Comparison of ENCODE assay signal across 13 cellular contexts in the genomic region with DNA sequence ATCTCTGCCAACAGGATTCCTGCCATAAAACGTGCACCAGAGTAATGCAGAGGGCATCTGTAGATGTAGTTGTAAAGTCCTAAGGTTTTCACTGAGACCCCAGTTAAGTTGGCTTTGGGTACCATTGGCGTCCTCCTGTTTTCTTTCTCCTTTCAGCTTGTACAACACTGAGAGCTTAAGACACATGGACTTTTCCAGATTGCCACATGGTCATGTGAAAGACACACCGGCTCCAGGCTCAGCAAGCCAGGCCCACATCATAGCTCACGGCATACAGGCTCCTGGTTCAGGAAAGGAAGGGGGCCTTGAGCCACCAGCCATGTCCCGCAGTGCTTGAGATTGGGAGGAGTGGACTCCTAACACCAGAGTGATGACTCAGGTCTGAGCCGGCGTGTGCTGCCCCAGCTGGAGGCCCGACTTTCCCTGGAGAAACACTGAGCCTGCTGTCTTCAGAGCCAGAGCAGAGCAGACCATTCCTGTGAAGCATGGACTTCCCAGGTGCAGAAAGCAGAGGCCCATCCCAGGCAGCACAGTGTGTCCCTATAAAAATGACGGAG.
DNase-seq lines count a peak whose midpoint lies in the region; ATAC-seq and TF ChIP-seq lines count a peak whose summit lies in the region.
"Had no signal": no experiment of that assay in that cellular context is flagged by ENCODE, and none has a peak within 500 bp of the region (broad histone marks: within the 10 kb centered on the region; RNA-seq: fewer than 3 reads in every experiment).

No MANE protein-coding gene starts in this region.

- peaks cover 24% of the 10 kb centered on the region for H3K9me1 ChIP-seq in IMR-90 (ENCODE audit: insufficient read depth, low read length)

- peak overlapping the region; percentile 84 for H2AK5ac ChIP-seq in IMR-90 (ENCODE audit: low read depth, low read length)

- peak overlapping the region; percentile 77 for H3K4ac ChIP-seq in IMR-90 (ENCODE audit: low read depth, low read length)

- no peak for TF ChIP-seq POLR2A in IMR-90 (IDR thresholded peaks at IDR 0.05; ENCODE audit: low read depth, low read length)

- no peaks in the 10 kb centered on the region for H3K9me3 ChIP-seq in IMR-90 (ENCODE audit: control insufficient read depth, insufficient read depth, low read length)
- H3K9me3 ChIP-seq in left lung, result peaks cover 0 to 8% of the 10 kb centered on the region in 2 donors

- peak; percentile 29 for DNase-seq in 8988T
- peak; percentile 93 for DNase-seq in IMR-90
- DNase-seq in dermis blood vessel endothelial cell, result peak; percentile 82
- no peak for DNase-seq in left lung
- no peak for DNase-seq in NAMALWA (ENCODE audit: low spot score)
- no peak for DNase-seq in G401 (ENCODE audit: low spot score)
- no peak for DNase-seq in NCI-H524 (lab: John Stamatoyannopoulos, UW)
- DNase-seq: activated CD4-positive, alpha-beta T cell treated with anti-CD3 and anti-CD28 coated beads, Interleukin-2, amount 10 ng/mL, durations not matched to agents 7 days and 5 days; activated naive CD4-positive, alpha-beta T cell treated with anti-CD3 and anti-CD28 coated beads, Interleukin-2, amount 10 ng/mL, durations not matched to agents 7 days and 5 days; NCI-H1105; Peyer's patch had no signal

- in situ Hi-C loops in IMR-90 (cut with MboI; ENCODE audit: low sequenced_read_pairs), result no loop called here
- in situ Hi-C loops in G401 (cut with HindIII; ENCODE audit: low sequenced_read_pairs), result no loop called here

- H2BK120ac ChIP-seq in IMR-90 (ENCODE audit: low read depth, low read length), result peak overlapping the region; percentile 65; the same call in 1 of the 2 replicates

- peak overlapping the region; percentile 53; the same call in 1 of the 2 replicates for H3K18ac ChIP-seq in IMR-90 (ENCODE audit: low read depth, low read length)

- H3K4me1 ChIP-seq in IMR-90 (ENCODE audit: control insufficient read depth, insufficient read depth, low read length) (peaks cover 20% of the 10 kb centered on the region), left lung (peaks cover 6 to 11% of the 10 kb centered on the region in 2 donors)

- H4K5ac ChIP-seq in IMR-90 (ENCODE audit: low read depth, low read length), result peak overlapping the region; percentile 81

- H4K8ac ChIP-seq in IMR-90 (ENCODE audit: low read depth in 2 of 2, low read length in 2 of 2), result peak overlapping the region in 1 of 2 experiments; percentile 61; a peak in 2 of 4 replicates

- intact Hi-C loops in IMR-90 (cut with micrococcal nuclease), result no loop called here
- intact Hi-C loops in left lung (cut with DNase I), result no loop called here

- no peaks in the 10 kb centered on the region; the same call in 1 of the 2 replicates for H4K20me1 ChIP-seq in IMR-90 (ENCODE audit: insufficient read depth, low read length)

- no peak overlapping the region for H3K56ac ChIP-seq in IMR-90 (ENCODE audit: extremely low read depth, insufficient read depth, low read length)

- H3K4me2 ChIP-seq in IMR-90 (ENCODE audit: low read depth, low read length), result peak overlapping the region; percentile 49

- peak overlapping the region; percentile 29; the same call in 1 of the 2 replicates for H3K23ac ChIP-seq in IMR-90 (ENCODE audit: low read depth, low read length)

- H2BK20ac ChIP-seq in IMR-90 (ENCODE audit: low read depth, low read length), result peak overlapping the region; percentile 79

- no peaks in the 10 kb centered on the region for H3K36me3 ChIP-seq in IMR-90 (ENCODE audit: control insufficient read depth, insufficient read depth, low read length)
- no peaks in the 10 kb centered on the region for H3K36me3 ChIP-seq in left lung
- H3K36me3 ChIP-seq: Peyer's patch had no signal

- no peak overlapping the region for H3K9ac ChIP-seq in IMR-90 (ENCODE audit: low read depth, low read length)

- CTCF ChIA-PET in IMR-90 (lab: Yijun Ruan, JAX), result no interaction called here

- H3K79me1 ChIP-seq in IMR-90 (ENCODE audit: low read depth in 1 of 2, low read length in 2 of 2), result peaks cover 27 to 83% of the 10 kb centered on the region in 2 experiments

- no TSS peak for BruUV-seq in IMR-90 (replicated peaks; lab: Mats Ljungman, UMichigan)

- H2AFZ ChIP-seq in IMR-90 (replicated peaks; ENCODE audit: low read length, poor library complexity), result peak overlapping the region; percentile 85

- peak overlapping the region; percentile 51; the same call in 2 of the 3 replicates for H2BK15ac ChIP-seq in IMR-90 (ENCODE audit: low read depth, low read length)

- H3K27ac ChIP-seq in IMR-90 (ENCODE audit: insufficient read depth, low read length), result no peak overlapping the region
- H3K27ac ChIP-seq in left lung, result no peak overlapping the region
- H3K27ac ChIP-seq: epithelial cell of prostate had no signal

- H3K14ac ChIP-seq in IMR-90 (replicated peaks; ENCODE audit: low read depth, low read length), result peak overlapping the region; percentile 80

- 33% methylated on average over 7 of the region's 9 CpGs; no CpG with 5 or more reads in 1 of the 2 experiments for WGBS in IMR-90 (ENCODE audit: extremely low coverage in 2 of 2, insufficient read length in 1 of 2), 2 experiments

- TF ChIP-seq CTCF in IMR-90 (conservative IDR thresholded peaks at IDR 0.05; ENCODE audit: low read depth, low read length) (no peak), left lung (IDR thresholded peaks at IDR 0.05) (no peak)

- POLR2A ChIA-PET in IMR-90 (lab: Charles Lee; ENCODE audit: unreplicated experiment), result no interaction called here

- peak; percentile 34; the same call in 1 of the 2 replicates for TF ChIP-seq RAD21 in IMR-90 (IDR thresholded peaks at IDR 0.05; ENCODE audit: low read length)

- H2AK9ac ChIP-seq in IMR-90 (replicated peaks; ENCODE audit: low read depth, low read length, poor library complexity), result peak overlapping the region; percentile 83

- H2BK5ac ChIP-seq in IMR-90 (ENCODE audit: low read depth, low read length, poor library complexity, severe bottlenecking), result peak overlapping the region; percentile 67

- ATAC-seq in IMR-90 (ENCODE audit: low read depth) (peak; percentile 97), left lung (peak; percentile 57), HG03460 (IDR thresholded peaks at IDR 0.05; ENCODE audit: unreplicated experiment) (no peak)

- peak overlapping the region; percentile 41; the same call in 1 of the 2 replicates for H4K91ac ChIP-seq in IMR-90 (ENCODE audit: insufficient read depth, low read depth, low read length)

- H3K27me3 ChIP-seq in IMR-90 (ENCODE audit: control insufficient read depth, insufficient read depth, low read length) (no peaks in the 10 kb centered on the region), left lung (no peaks in the 10 kb centered on the region)
- H3K27me3 ChIP-seq: Peyer's patch had no signal

- H3K4me3 ChIP-seq in IMR-90 (ENCODE audit: insufficient read depth, low read depth, low read length), result no peak overlapping the region
- no peak overlapping the region for H3K4me3 ChIP-seq in left lung
- H3K4me3 ChIP-seq: Peyer's patch had no signal

- dilution Hi-C loops in IMR-90 (cut with HindIII; ENCODE audit: low sequenced_read_pairs, unreplicated experiment), result no loop called here

TF ChIP-seq in IMR-90, 13 proteins besides CTCF, POLR2A, EP300 and RAD21:
- TF ChIP-seq CHD1 (IDR thresholded peaks at IDR 0.05; ENCODE audit: low read depth, low read length), result no peak
- TF ChIP-seq, protein P1, sequence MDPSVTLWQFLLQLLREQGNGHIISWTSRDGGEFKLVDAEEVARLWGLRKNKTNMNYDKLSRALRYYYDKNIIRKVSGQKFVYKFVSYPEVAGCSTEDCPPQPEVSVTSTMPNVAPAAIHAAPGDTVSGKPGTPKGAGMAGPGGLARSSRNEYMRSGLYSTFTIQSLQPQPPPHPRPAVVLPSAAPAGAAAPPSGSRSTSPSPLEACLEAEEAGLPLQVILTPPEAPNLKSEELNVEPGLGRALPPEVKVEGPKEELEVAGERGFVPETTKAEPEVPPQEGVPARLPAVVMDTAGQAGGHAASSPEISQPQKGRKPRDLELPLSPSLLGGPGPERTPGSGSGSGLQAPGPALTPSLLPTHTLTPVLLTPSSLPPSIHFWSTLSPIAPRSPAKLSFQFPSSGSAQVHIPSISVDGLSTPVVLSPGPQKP (IDR thresholded peaks at IDR 0.05; ENCODE audit: borderline replicate concordance, low read depth, low read length), result no peak
- TF ChIP-seq SMC3 (IDR thresholded peaks at IDR 0.05; ENCODE audit: low read depth, low read length), result no peak
- TF ChIP-seq MXI1 (IDR thresholded peaks at IDR 0.05; ENCODE audit: borderline replicate concordance, low read depth, low read length), result peak; percentile 71; the same call in 1 of the 2 replicates
- TF ChIP-seq RCOR1 (IDR thresholded peaks at IDR 0.05; ENCODE audit: insufficient replicate concordance, low read length), result peak; percentile 16
- TF ChIP-seq NFE2L2 (IDR thresholded peaks at IDR 0.05; ENCODE audit: low read depth, low read length), result no peak
- TF ChIP-seq BHLHE40 (IDR thresholded peaks at IDR 0.05; ENCODE audit: low read depth, low read length), result peak; percentile 51; the same call in 1 of the 2 replicates
- no peak for TF ChIP-seq RFX5 (IDR thresholded peaks at IDR 0.05; ENCODE audit: low read depth, low read length)
- TF ChIP-seq, protein P2, sequence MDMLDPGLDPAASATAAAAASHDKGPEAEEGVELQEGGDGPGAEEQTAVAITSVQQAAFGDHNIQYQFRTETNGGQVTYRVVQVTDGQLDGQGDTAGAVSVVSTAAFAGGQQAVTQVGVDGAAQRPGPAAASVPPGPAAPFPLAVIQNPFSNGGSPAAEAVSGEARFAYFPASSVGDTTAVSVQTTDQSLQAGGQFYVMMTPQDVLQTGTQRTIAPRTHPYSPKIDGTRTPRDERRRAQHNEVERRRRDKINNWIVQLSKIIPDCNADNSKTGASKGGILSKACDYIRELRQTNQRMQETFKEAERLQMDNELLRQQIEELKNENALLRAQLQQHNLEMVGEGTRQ (IDR thresholded peaks at IDR 0.05; ENCODE audit: low read depth, low read length), result no peak
- TF ChIP-seq MAFK (IDR thresholded peaks at IDR 0.05; ENCODE audit: low read depth, low read length), result peak; percentile 52; the same call in 1 of the 2 replicates
- TF ChIP-seq FOS (IDR thresholded peaks at IDR 0.05; ENCODE audit: low read depth, low read length), result peak; percentile 49; the same call in 1 of the 2 replicates
- peak; percentile 36; the same call in 1 of the 2 replicates for TF ChIP-seq MAZ (IDR thresholded peaks at IDR 0.05; ENCODE audit: borderline replicate concordance, low read depth, low read length)
- TF ChIP-seq CEBPB (IDR thresholded peaks at IDR 0.05; ENCODE audit: low read depth, low read length), result no peak

Comparison
In these comparisons a context has a peak if more than half of its experiments do, and no peak if none do; other contexts are left out.
1. DNase-seq: peak in 8988T (single experiment), IMR-90 (single experiment) and dermis blood vessel endothelial cell (single experiment); none in left lung (0 of 2), NAMALWA (single experiment), G401 (single experiment) and NCI-H524 (0 of 2).